Comparison of ENCODE assay signal across 26 cellular contexts in the genomic region with DNA sequence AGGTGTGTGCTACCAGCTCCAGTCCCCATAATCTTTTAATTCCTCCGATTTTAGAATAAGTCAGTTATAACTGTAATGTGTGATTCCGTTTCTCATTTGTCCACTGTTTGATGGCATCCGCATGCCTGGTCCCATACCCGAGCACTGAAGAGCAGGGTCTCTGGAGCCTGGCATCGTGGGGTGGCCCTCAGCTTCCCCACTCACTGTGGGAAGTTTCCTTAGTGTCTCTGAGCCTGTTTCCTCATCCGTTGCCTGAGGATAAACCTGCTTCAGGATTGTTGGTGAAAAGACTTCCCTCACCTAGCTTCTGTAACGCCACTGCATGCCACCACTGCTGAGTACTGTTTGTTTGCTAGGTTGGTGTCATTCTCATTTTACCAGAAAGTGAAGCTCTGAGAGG. TPM values are rescaled to one million over a fixed set of nuclear protein-coding genes. Genes with fewer than 3 reads are reported as not detected.
A peak's percentile ranks its signal among the peaks of the same experiment; 100 is the strongest.
DNase-seq lines count a peak whose midpoint lies in the region; ATAC-seq and TF ChIP-seq lines count a peak whose summit lies in the region.
"Had no signal": no experiment of that assay in that cellular context is flagged by ENCODE, and none has a peak within 500 bp of the region (broad histone marks: within the 10 kb centered on the region; RNA-seq: fewer than 3 reads in every experiment).

No MANE protein-coding gene starts in this region.

- H3K36me3 ChIP-seq in esophagus squamous epithelium (peaks cover 14 to 89% (median 47%) of the 10 kb centered on the region in 3 donors), heart right ventricle (peaks cover 0 to 96% (median 58%) of the 10 kb centered on the region in 9 donors)

- H3K4me1 Mint-ChIP-seq in activated CD4-positive, alpha-beta T cell treated with anti-CD3 and anti-CD28 coated beads, Interleukin-2, amount 10 ng/mL, durations not matched to agents 7 days and 5 days = peaks cover 13% of the 10 kb centered on the region
- peaks cover 11% of the 10 kb centered on the region for H3K4me1 Mint-ChIP-seq in activated T-helper 1 cell treated with anti-CD3 and anti-CD28 coated beads, Interleukin-12 subunit alpha, Interleukin-12 subunit beta, Interleukin-2, Interleukin-4 antibody, amounts not matched to agents 30 ng/mL and 10 ng/mL and 1 ng/mL, durations not matched to agents 14 hours and 24 hours and 36 hours (ENCODE audit: low read depth)

- H3K9me3 Mint-ChIP-seq in activated CD4-positive, alpha-beta T cell treated with anti-CD3 and anti-CD28 coated beads, Interleukin-2, amount 10 ng/mL, durations not matched to agents 7 days and 5 days = no peaks in the 10 kb centered on the region
- no peaks in the 10 kb centered on the region for H3K9me3 Mint-ChIP-seq in activated T-helper 1 cell treated with anti-CD3 and anti-CD28 coated beads, Interleukin-12 subunit alpha, Interleukin-12 subunit beta, Interleukin-2, Interleukin-4 antibody, amounts not matched to agents 30 ng/mL and 10 ng/mL and 1 ng/mL, durations not matched to agents 14 hours and 24 hours and 36 hours
- H3K9me3 Mint-ChIP-seq: CD8-positive, alpha-beta memory T cell; H9 had no signal

- WGBS in esophagus squamous epithelium, 2 donors = 76 to 78% methylated on average over 5 to 7 of the region's 7 CpGs
- WGBS in heart right ventricle, 2 donors = 90 to 92% methylated on average over 7 of the region's 7 CpGs
- WGBS in lower leg skin, 2 donors = 85 to 90% methylated on average over 7 of the region's 7 CpGs

- no peak for TF ChIP-seq POLR2A in esophagus squamous epithelium (IDR thresholded peaks at IDR 0.05)
- TF ChIP-seq POLR2A in lower leg skin (IDR thresholded peaks at IDR 0.05) = no peak

- peaks cover 37% of the 10 kb centered on the region for H3K36me3 Mint-ChIP-seq in activated CD4-positive, alpha-beta T cell treated with anti-CD3 and anti-CD28 coated beads, Interleukin-2, amount 10 ng/mL, durations not matched to agents 7 days and 5 days (ENCODE audit: low read depth)
- H3K36me3 Mint-ChIP-seq in activated T-helper 1 cell treated with anti-CD3 and anti-CD28 coated beads, Interleukin-12 subunit alpha, Interleukin-12 subunit beta, Interleukin-2, Interleukin-4 antibody, amounts not matched to agents 30 ng/mL and 10 ng/mL and 1 ng/mL, durations not matched to agents 14 hours and 24 hours and 36 hours (ENCODE audit: low read depth) = peaks cover 45% of the 10 kb centered on the region

- H3K4me1 ChIP-seq in esophagus squamous epithelium (peaks cover 0 to 23% (median 7%) of the 10 kb centered on the region in 3 donors), heart right ventricle (peaks cover 0 to 28% (median 18%) of the 10 kb centered on the region in 9 donors)

- no peak for ATAC-seq in heart right ventricle
- ATAC-seq: HepG2, Right ventricle myocardium inferior had no signal

- H3K27me3 ChIP-seq in esophagus squamous epithelium (no peaks in the 10 kb centered on the region), heart right ventricle (no peaks in the 10 kb centered on the region)
- H3K27me3 ChIP-seq: Peyer's patch, SJSA1 had no signal

- H3K4me3 Mint-ChIP-seq in activated CD4-positive, alpha-beta T cell treated with anti-CD3 and anti-CD28 coated beads, Interleukin-2, amount 10 ng/mL, durations not matched to agents 7 days and 5 days = no peak overlapping the region
- no peak overlapping the region for H3K4me3 Mint-ChIP-seq in activated T-helper 1 cell treated with anti-CD3 and anti-CD28 coated beads, Interleukin-12 subunit alpha, Interleukin-12 subunit beta, Interleukin-2, Interleukin-4 antibody, amounts not matched to agents 30 ng/mL and 10 ng/mL and 1 ng/mL, durations not matched to agents 14 hours and 24 hours and 36 hours
- H3K4me3 Mint-ChIP-seq: CD8-positive, alpha-beta memory T cell; H9 had no signal

- no peak overlapping the region for H3K4me3 ChIP-seq in esophagus squamous epithelium
- H3K4me3 ChIP-seq in heart right ventricle = no peak overlapping the region
- no peak overlapping the region for H3K4me3 ChIP-seq in lower leg skin (ENCODE audit: low read depth, poor library complexity, severe bottlenecking)
- H3K4me3 ChIP-seq: GM23248, Peyer's patch, SJSA1 had no signal

- CTCF ChIA-PET in activated CD4-positive, alpha-beta T cell treated with anti-CD3 and anti-CD28 coated beads, Interleukin-2, amount 10 ng/mL, durations not matched to agents 7 days and 5 days (lab: Charles Lee) = interaction anchor here (0.6 to 1.4 kb wide), 3 partner anchors 17 to 469 kb away, joined by 3 to 4 read pairs (median 4); no protein-coding TSS in a partner anchor
- CTCF ChIA-PET in RWPE1 (lab: Yijun Ruan, JAX) = interaction anchor here (1.2 to 3.2 kb wide), 4 partner anchors 34 to 361 kb away, joined by 7 to 17 read pairs (median 8); no protein-coding TSS in a partner anchor

- peak overlapping the region; percentile 33 for H3K27ac Mint-ChIP-seq in activated CD4-positive, alpha-beta T cell treated with anti-CD3 and anti-CD28 coated beads, Interleukin-2, amount 10 ng/mL, durations not matched to agents 7 days and 5 days
- H3K27ac Mint-ChIP-seq in activated T-helper 1 cell treated with anti-CD3 and anti-CD28 coated beads, Interleukin-12 subunit alpha, Interleukin-12 subunit beta, Interleukin-2, Interleukin-4 antibody, amounts not matched to agents 30 ng/mL and 10 ng/mL and 1 ng/mL, durations not matched to agents 14 hours and 24 hours and 36 hours = no peak overlapping the region

- intact Hi-C loops in esophagus squamous epithelium (cut with DNase I) (loop anchor here (10.0 kb wide), 1 partner anchor 334 kb away; the partner anchor contains the start of gene SLC45A1), heart right ventricle (cut with DNase I) (loop anchor here in 9 of 10 donors (5.0 to 10.0 kb wide), 10 partner anchors 36 to 866 kb away; partner anchors contain the start of genes SLC45A1 (in 3 of the 9) and ERRFI1 (in 1 of the 9)), lower leg skin (cut with DNase I; ENCODE audit: low total_unique reads) (no loop called here)
- intact Hi-C loops in activated T-helper 1 cell treated with anti-CD3 and anti-CD28 coated beads, Interleukin-12 subunit alpha, Interleukin-12 subunit beta, Interleukin-2, Interleukin-4 antibody, amounts not matched to agents 30 ng/mL and 10 ng/mL and 1 ng/mL, durations not matched to agents 14 hours and 24 hours and 36 hours (cut with micrococcal nuclease) = no loop called here

- H3K27ac ChIP-seq in 22Rv1 (peak overlapping the region; percentile 32), RWPE1 (peak overlapping the region; percentile 76), esophagus squamous epithelium (peak overlapping the region in 3 of 4 donors; percentile 2 to 23 (median 10)), heart right ventricle (no peak overlapping the region)
- H3K27ac ChIP-seq: C4-2B, GM23248, HL-60, Peyer's patch, SJSA1 had no signal

- TF ChIP-seq CTCF in 22Rv1 (IDR thresholded peaks at IDR 0.05) (no peak), RWPE1 (conservative IDR thresholded peaks at IDR 0.05; ENCODE audit: low read depth) (no peak), esophagus squamous epithelium (IDR thresholded peaks at IDR 0.05) (no peak), heart right ventricle (IDR thresholded peaks at IDR 0.05) (no peak), lower leg skin (IDR thresholded peaks at IDR 0.05) (no peak)

- no peaks in the 10 kb centered on the region for H3K27me3 Mint-ChIP-seq in activated CD4-positive, alpha-beta T cell treated with anti-CD3 and anti-CD28 coated beads, Interleukin-2, amount 10 ng/mL, durations not matched to agents 7 days and 5 days
- no peaks in the 10 kb centered on the region for H3K27me3 Mint-ChIP-seq in activated T-helper 1 cell treated with anti-CD3 and anti-CD28 coated beads, Interleukin-12 subunit alpha, Interleukin-12 subunit beta, Interleukin-2, Interleukin-4 antibody, amounts not matched to agents 30 ng/mL and 10 ng/mL and 1 ng/mL, durations not matched to agents 14 hours and 24 hours and 36 hours (ENCODE audit: insufficient read depth)

- no peaks in the 10 kb centered on the region for H3K9me3 ChIP-seq in esophagus squamous epithelium
- H3K9me3 ChIP-seq in heart right ventricle = no peaks in the 10 kb centered on the region
- H3K9me3 ChIP-seq: Peyer's patch, SJSA1 had no signal

- no peak for DNase-seq in activated CD4-positive, alpha-beta T cell treated with anti-CD3 and anti-CD28 coated beads, Interleukin-2, amount 10 ng/mL, durations not matched to agents 7 days and 5 days
- no peak for DNase-seq in activated CD4-positive, alpha-beta T cell treated with anti-CD3 and anti-CD28 coated beads for 1 hour
- DNase-seq in RWPE1 (ENCODE audit: low spot score) = no peak
- no peak for DNase-seq in esophagus squamous epithelium (lab: John Stamatoyannopoulos, UW)
- no peak for DNase-seq in heart right ventricle
- DNase-seq in activated T-helper 1 cell treated with anti-CD3 and anti-CD28 coated beads, Interleukin-12 subunit alpha, Interleukin-12 subunit beta, Interleukin-2, Interleukin-4 antibody, amounts not matched to agents 30 ng/mL and 10 ng/mL and 1 ng/mL, durations not matched to agents 14 hours and 24 hours and 36 hours (ENCODE audit: low spot score) = no peak
- no peak for DNase-seq in lower leg skin (ENCODE audit: low spot score in 2 of 2)
- DNase-seq: Calu3; CD8-positive, alpha-beta memory T cell; H9; KBM-7; NCI-H1092; NCI-H1436; NCI-H187 treated with DMSO at 0.1 percent for 48 hours; NCI-H2227 treated with DMSO at 0.1 percent for 48 hours; NCI-H510A; NK-92 treated with Interleukin-12 subunit alpha and Interleukin-12 subunit beta, amount 100 ng/mL, for 24 hours; Peyer's patch had no signal

- POLR2A ChIA-PET in activated CD4-positive, alpha-beta T cell treated with anti-CD3 and anti-CD28 coated beads, Interleukin-2, amount 10 ng/mL, durations not matched to agents 7 days and 5 days (lab: Charles Lee) = no interaction called here
- POLR2A ChIA-PET in RWPE1 (lab: Yijun Ruan, JAX; ENCODE audit: low non-redundant PET) = no interaction called here

RNA-seq across cellular contexts. Expression of gene PARK7, which starts 19.5 kb away (rescaled TPM):
- total RNA-seq in activated CD4-positive, alpha-beta T cell treated with anti-CD3 and anti-CD28 coated beads, Interleukin-2, amount 10 ng/mL, durations not matched to agents 7 days and 5 days = 100 to 1,000 TPM; 226 to 232 TPM
- total RNA-seq in esophagus squamous epithelium (100 to 1,000 TPM in 3 of 4 donors, 10 to 100 TPM in 1; 93.9 to 156 (median 129) TPM), heart right ventricle (100 to 1,000 TPM; 329 to 411 (median 353) TPM), lower leg skin (10 to 100 TPM; 74.8 to 94.0 (median 87.8) TPM)
- polyA plus RNA-seq in heart right ventricle = 100 to 1,000 TPM; 322 to 462 TPM
- total RNA-seq in activated T-helper 1 cell treated with anti-CD3 and anti-CD28 coated beads, Interleukin-12 subunit alpha, Interleukin-12 subunit beta, Interleukin-2, Interleukin-4 antibody, amounts not matched to agents 30 ng/mL and 10 ng/mL and 1 ng/mL, durations not matched to agents 14 hours and 24 hours and 36 hours = 425 and 429 TPM in 2 replicates

RNA-seq across cellular contexts. Expression of gene TNFRSF9, which starts 40.3 kb away (rescaled TPM):
- under 1 TPM; 0.57 to 0.62 TPM for total RNA-seq in activated CD4-positive, alpha-beta T cell treated with anti-CD3 and anti-CD28 coated beads, Interleukin-2, amount 10 ng/mL, durations not matched to agents 7 days and 5 days
- total RNA-seq in esophagus squamous epithelium (under 1 TPM in 2 of 4 donors, not detected in 2; 0.15 to 0.19 TPM), heart right ventricle (1 to 10 TPM in 1 of 10 donors, under 1 TPM in 3, not detected in 6; 0.04 to 3.1 (median 0.11) TPM), lower leg skin (under 1 TPM in 1 of 4 donors, not detected in 3; 0.29 TPM)
- under 1 TPM in 1 of 2 donors, not detected in 1; 0.03 TPM for polyA plus RNA-seq in heart right ventricle
- total RNA-seq in activated T-helper 1 cell treated with anti-CD3 and anti-CD28 coated beads, Interleukin-12 subunit alpha, Interleukin-12 subunit beta, Interleukin-2, Interleukin-4 antibody, amounts not matched to agents 30 ng/mL and 10 ng/mL and 1 ng/mL, durations not matched to agents 14 hours and 24 hours and 36 hours = 57.0 and 60.5 TPM in 2 replicates
- total RNA-seq: GM23248, H9, HT-29, Right ventricle myocardium inferior had no signal
- polyA plus RNA-seq: GM23248, HepG2 had no signal

RNA-seq across cellular contexts. Expression of gene ERRFI1, which starts 45.1 kb away (rescaled TPM):
- total RNA-seq in activated CD4-positive, alpha-beta T cell treated with anti-CD3 and anti-CD28 coated beads, Interleukin-2, amount 10 ng/mL, durations not matched to agents 7 days and 5 days = under 1 TPM; 0.22 to 0.35 TPM
- total RNA-seq in esophagus squamous epithelium (10 to 100 TPM; 23.3 to 95.9 (median 49.3) TPM), heart right ventricle (10 to 100 TPM in 5 of 10 donors, 1 to 10 TPM in 5; 5.8 to 15.9 (median 10.0) TPM), lower leg skin (100 to 1,000 TPM in 3 of 4 donors, 10 to 100 TPM in 1; 93.6 to 566 (median 163) TPM)
- 10 to 100 TPM in 1 of 2 donors, 1 to 10 TPM in 1; 6.5 to 17.5 TPM for polyA plus RNA-seq in heart right ventricle
- total RNA-seq in activated T-helper 1 cell treated with anti-CD3 and anti-CD28 coated beads, Interleukin-12 subunit alpha, Interleukin-12 subunit beta, Interleukin-2, Interleukin-4 antibody, amounts not matched to agents 30 ng/mL and 10 ng/mL and 1 ng/mL, durations not matched to agents 14 hours and 24 hours and 36 hours = 1.6 and 3.2 TPM in 2 replicates

Comparison
In these comparisons a context has a peak if more than half of its experiments do, and no peak if none do; other contexts are left out.
1. H3K27ac ChIP-seq: peak in 22Rv1 (single experiment), RWPE1 (single experiment) and esophagus squamous epithelium (3 of 4); none in heart right ventricle (0 of 10).
2. RNA of gene TNFRSF9, which starts 40.3 kb away (total RNA-seq): 57.0 to 60.5 TPM in activated T-helper 1 cell treated with anti-CD3 and anti-CD28 coated beads, Interleukin-12 subunit alpha, Interleukin-12 subunit beta, Interleukin-2, Interleukin-4 antibody, amounts not matched to agents 30 ng/mL and 10 ng/mL and 1 ng/mL, durations not matched to agents 14 hours and 24 hours and 36 hours; 0.57 to 0.62 TPM in activated CD4-positive, alpha-beta T cell treated with anti-CD3 and anti-CD28 coated beads, Interleukin-2, amount 10 ng/mL, durations not matched to agents 7 days and 5 days, 0.15 to 0.19 TPM in esophagus squamous epithelium, 0.04 to 3.1 TPM in heart right ventricle and 0.29 TPM in lower leg skin; every median in the first group is over 10 times any median in the second.
3. intact Hi-C loops: an anchor here in esophagus squamous epithelium (10.0 kb wide) and heart right ventricle (5.0 to 10.0 kb wide); none called in activated T-helper 1 cell treated with anti-CD3 and anti-CD28 coated beads, Interleukin-12 subunit alpha, Interleukin-12 subunit beta, Interleukin-2, Interleukin-4 antibody, amounts not matched to agents 30 ng/mL and 10 ng/mL and 1 ng/mL, durations not matched to agents 14 hours and 24 hours and 36 hours and lower leg skin.